Comparison of ENCODE assay signal across 18 cellular contexts in the genomic region with DNA sequence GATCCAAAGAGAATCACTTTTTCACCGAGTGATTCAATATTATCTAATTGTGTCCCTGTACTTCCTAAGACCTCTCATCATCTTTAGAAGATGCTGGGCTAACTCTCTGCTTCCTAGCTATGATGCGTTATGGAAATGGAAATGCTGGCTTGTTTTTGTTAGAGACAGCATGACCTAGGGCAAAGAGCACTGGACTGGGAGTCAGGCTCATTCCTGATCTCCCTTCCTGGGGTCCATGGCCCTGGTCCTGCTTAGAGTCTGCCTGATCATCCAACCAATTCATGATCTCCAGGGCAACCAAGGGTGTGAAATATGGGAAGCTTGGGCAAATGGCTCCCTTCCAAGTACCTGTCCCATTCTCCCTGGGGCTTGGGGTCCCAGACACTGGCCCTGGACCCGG.
A peak's percentile ranks its signal among the peaks of the same experiment; 100 is the strongest.
DNase-seq lines count a peak whose midpoint lies in the region; ATAC-seq and TF ChIP-seq lines count a peak whose summit lies in the region.
"Had no signal": no experiment of that assay in that cellular context is flagged by ENCODE, and none has a peak within 500 bp of the region (broad histone marks: within the 10 kb centered on the region; RNA-seq: fewer than 3 reads in every experiment).

No MANE protein-coding gene starts in this region.

- TF ChIP-seq RAD21 in liver (IDR thresholded peaks at IDR 0.05): no peak

- H3K4me3 ChIP-seq in left ventricle myocardium inferior: no peak overlapping the region
- H3K4me3 ChIP-seq in liver (ENCODE audit: low read depth in 1 of 3, low read length in 3 of 3): no peak overlapping the region
- no peak overlapping the region for H3K4me3 ChIP-seq in gastrocnemius medialis
- no peak overlapping the region for H3K4me3 ChIP-seq in vagina

- TF ChIP-seq CTCF in left ventricle myocardium inferior (IDR thresholded peaks at IDR 0.05; ENCODE audit: borderline replicate concordance): no peak
- TF ChIP-seq CTCF in liver (IDR thresholded peaks at IDR 0.05; ENCODE audit: low read depth, low read length, missing input control): no peak
- TF ChIP-seq CTCF in gastrocnemius medialis (IDR thresholded peaks at IDR 0.05 in 4 of 5, conservative IDR thresholded peaks at IDR 0.05 in 1 of 5): no peak
- no peak for TF ChIP-seq CTCF in vagina (IDR thresholded peaks at IDR 0.05)

- no peaks in the 10 kb centered on the region for H3K36me3 ChIP-seq in left ventricle myocardium inferior
- no peaks in the 10 kb centered on the region for H3K36me3 ChIP-seq in liver (ENCODE audit: control insufficient read depth in 4 of 4, insufficient read depth in 3 of 4, low read depth in 1 of 4, low read length in 3 of 4)
- no peaks in the 10 kb centered on the region for H3K36me3 ChIP-seq in gastrocnemius medialis
- H3K36me3 ChIP-seq in vagina: no peaks in the 10 kb centered on the region

- TF ChIP-seq POLR2A in gastrocnemius medialis (IDR thresholded peaks at IDR 0.05) (no peak), vagina (IDR thresholded peaks at IDR 0.05) (no peak)

- ATAC-seq in Right ventricle myocardium inferior: no peak
- no peak for ATAC-seq in gastrocnemius medialis
- no peak for ATAC-seq in GM21528 (IDR thresholded peaks at IDR 0.05; ENCODE audit: low FRiP score, unreplicated experiment)
- ATAC-seq: activated naive CD8-positive, alpha-beta T cell treated with anti-CD3 and anti-CD28 coated beads, Interleukin-2, amount 50 U/mL, for 24 hours; PC-3; stimulated activated memory B cell treated with anti-CD40 and anti-IgM and Interleukin-4, amounts not matched to agents 10 μg/mL and 1 μg/mL and 100 μg/mL, for 72 hours had no signal

- DNase-seq in left ventricle myocardium inferior (no peak), Right ventricle myocardium inferior (ENCODE audit: missing footprints) (no peak), gastrocnemius medialis (no peak), vagina (ENCODE audit: extremely low spot score in 2 of 2) (no peak), H4 (ENCODE audit: low spot score) (no peak)
- no peak for DNase-seq in stimulated activated CD4-positive, alpha-beta T cell treated with anti-CD3 and anti-CD28 coated beads, Interleukin-12 subunit alpha, Interleukin-12 subunit beta, amount 100 ng/mL, for 4 hours
- DNase-seq: activated CD4-positive, alpha-beta T cell treated with anti-CD3 and anti-CD28 coated beads for 48 hours; activated naive CD8-positive, alpha-beta T cell treated with anti-CD3 and anti-CD28 coated beads, Interleukin-2, amount 50 U/mL, for 24 hours; Caco-2; dermis blood vessel endothelial cell; DND-41; H7; NCI-H187 treated with DMSO at 0.1 percent for 48 hours; NCI-H2227 treated with DMSO at 0.1 percent for 48 hours; PC-3 had no signal

- intact Hi-C loops in left ventricle myocardium inferior (cut with micrococcal nuclease): no loop called here
- intact Hi-C loops in Right ventricle myocardium inferior (cut with DNase I): no loop called here
- intact Hi-C loops in gastrocnemius medialis (cut with DNase I; ENCODE audit: low total_unique reads): no loop called here
- intact Hi-C loops in vagina (cut with DNase I): loop anchor here (10.0 kb wide), 1 partner anchor 121 kb away; no protein-coding TSS in a partner anchor

- H3K9ac ChIP-seq in liver (ENCODE audit: low read depth in 1 of 2, low read length in 2 of 2): no peak overlapping the region

- H3K4me1 ChIP-seq in left ventricle myocardium inferior: peaks cover 92% of the 10 kb centered on the region
- no peaks in the 10 kb centered on the region for H3K4me1 ChIP-seq in liver (ENCODE audit: control insufficient read depth in 4 of 4, insufficient read depth in 4 of 4, low read length in 3 of 4)
- H3K4me1 ChIP-seq in gastrocnemius medialis: peaks cover 11 to 13% of the 10 kb centered on the region in 2 donors
- peaks cover 21% of the 10 kb centered on the region for H3K4me1 ChIP-seq in vagina
- H3K4me1 ChIP-seq: Caco-2 had no signal

- peak overlapping the region; percentile 89 for H3K27ac ChIP-seq in left ventricle myocardium inferior (replicated peaks)
- H3K27ac ChIP-seq in liver (ENCODE audit: low read depth in 1 of 2, low read length in 2 of 2): peak overlapping the region; percentile 56 to 81
- H3K27ac ChIP-seq in gastrocnemius medialis: peak overlapping the region; percentile 65 to 72 (median 68)
- peak overlapping the region; percentile 36 for H3K27ac ChIP-seq in vagina

- in situ Hi-C loops in gastrocnemius medialis (cut with MboI; ENCODE audit: low sequenced_read_pairs in 4 of 4): no loop called here

- H3K27me3 ChIP-seq in left ventricle myocardium inferior (ENCODE audit: low read depth) (no peaks in the 10 kb centered on the region), liver (ENCODE audit: control insufficient read depth in 4 of 4, insufficient read depth in 4 of 4, low read length in 3 of 4) (no peaks in the 10 kb centered on the region), gastrocnemius medialis (no peaks in the 10 kb centered on the region), vagina (no peaks in the 10 kb centered on the region)

- WGBS in liver: 81% methylated on average over 3 of the region's 3 CpGs

- H3K9me3 ChIP-seq in left ventricle myocardium inferior (replicated peaks): no peaks in the 10 kb centered on the region
- H3K9me3 ChIP-seq in liver (ENCODE audit: control insufficient read depth in 4 of 4, low read length in 3 of 4): no peaks in the 10 kb centered on the region
- no peaks in the 10 kb centered on the region for H3K9me3 ChIP-seq in gastrocnemius medialis
- no peaks in the 10 kb centered on the region for H3K9me3 ChIP-seq in vagina
- H3K9me3 ChIP-seq: Caco-2 had no signal

TF ChIP-seq in liver, 16 proteins besides CTCF, POLR2A, EP300 and RAD21:
- peak in 1 of 2 donors; percentile 70 for TF ChIP-seq RXRA (IDR thresholded peaks at IDR 0.05)
- TF ChIP-seq JUND (IDR thresholded peaks at IDR 0.05): no peak
- TF ChIP-seq, protein P1, sequence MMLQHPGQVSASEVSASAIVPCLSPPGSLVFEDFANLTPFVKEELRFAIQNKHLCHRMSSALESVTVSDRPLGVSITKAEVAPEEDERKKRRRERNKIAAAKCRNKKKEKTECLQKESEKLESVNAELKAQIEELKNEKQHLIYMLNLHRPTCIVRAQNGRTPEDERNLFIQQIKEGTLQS (IDR thresholded peaks at IDR 0.05): no peak
- no peak for TF ChIP-seq NR2F2 (IDR thresholded peaks at IDR 0.05)
TF ChIP-seq in liver: peak in this region for 1.

Comparison
In these comparisons a context has a peak if more than half of its experiments do, and no peak if none do; other contexts are left out.
1. H3K27ac ChIP-seq: peak in every context shown above with its lines; median percentile 89 in left ventricle myocardium inferior; 68 in liver; 68 in gastrocnemius medialis; 36 in vagina.